In genomic region chr6:38942442-38942841, GRCh38 we compare ENCODE assay signal across 27 cellular contexts.
"Had no signal": no experiment of that assay in that cellular context is flagged by ENCODE, and none has a peak within 500 bp of the region (broad histone marks: within the 10 kb centered on the region; RNA-seq: fewer than 3 reads in every experiment).

No MANE protein-coding gene starts in this region.

- FAIRE-seq: pancreas had no signal

- H3K4me3 ChIP-seq: heart right ventricle, hepatocyte, lower lobe of right lung, pancreas, prostate gland, sigmoid colon, smooth muscle cell, tibial nerve, uterus had no signal

- ATAC-seq: heart right ventricle; left ventricle myocardium superior; lower lobe of right lung; naive thymus-derived CD4-positive, alpha-beta T cell; right cardiac atrium; stimulated activated memory B cell treated with anti-CD40 and anti-IgM and Interleukin-4, amounts not matched to agents 10 μg/mL and 1 μg/mL and 100 μg/mL, for 72 hours; stimulated activated naive CD8-positive, alpha-beta T cell treated with anti-CD3 and anti-CD28 coated beads, Interleukin-15, amount 100 ng/mL, for 72 hours had no signal

- H3K9me3 ChIP-seq: heart right ventricle, lower lobe of right lung, pancreas, prostate gland, sigmoid colon, tibial nerve, uterus had no signal

- H3K36me3 Mint-ChIP-seq: naive thymus-derived CD4-positive, alpha-beta T cell; natural killer cell treated with Interleukin-12 subunit alpha and Interleukin-12 subunit beta and Interleukin-15 and Interleukin-18, amount 100 ng/mL, for 72 hours; stimulated activated memory B cell treated with anti-CD40 and anti-IgM and Interleukin-4, amounts not matched to agents 10 μg/mL and 1 μg/mL and 100 μg/mL, for 72 hours; type B pancreatic cell had no signal

- H3K4me1 ChIP-seq: heart right ventricle, lower lobe of right lung, pancreas, prostate gland, sigmoid colon, tibial nerve, uterus had no signal

- H3K79me2 ChIP-seq: hepatocyte had no signal

- H3K4me3 Mint-ChIP-seq: naive thymus-derived CD4-positive, alpha-beta T cell; natural killer cell treated with Interleukin-12 subunit alpha and Interleukin-12 subunit beta and Interleukin-15 and Interleukin-18, amount 100 ng/mL, for 72 hours; stimulated activated memory B cell treated with anti-CD40 and anti-IgM and Interleukin-4, amounts not matched to agents 10 μg/mL and 1 μg/mL and 100 μg/mL, for 72 hours; stimulated activated naive CD8-positive, alpha-beta T cell treated with anti-CD3 and anti-CD28 coated beads, Interleukin-15, amount 100 ng/mL, for 72 hours; type B pancreatic cell had no signal

- DNase-seq: heart right ventricle; islet precursor cell; left ventricle myocardium superior; lower lobe of right lung; mammary epithelial cell; mesenchymal stem cell; naive thymus-derived CD4-positive, alpha-beta T cell; pancreas; posterior cingulate gyrus; retina; right cardiac atrium; sigmoid colon; stimulated activated CD4-positive, alpha-beta T cell treated with anti-CD3 and anti-CD28 coated beads, Interleukin-1b, Interleukin-23, amount 100 ng/mL, for 48 hours; stimulated activated CD4-positive, alpha-beta T cell treated with anti-CD3 and anti-CD28 coated beads, Interleukin-2, amount 100 ng/mL, for 48 hours; stimulated activated CD4-positive, alpha-beta T cell treated with anti-CD3 and anti-CD28 coated beads, Interleukin-4, amount 100 ng/mL, for 4 hours; stimulated activated CD8-positive, alpha-beta memory T cell treated with anti-CD3 and anti-CD28 coated beads, Interleukin-4, amount 100 ng/mL, for 48 hours; stimulated activated naive CD4-positive, alpha-beta T cell treated with Interleukin-2 at 50 U/mL for 16 hours; stimulated activated naive CD8-positive, alpha-beta T cell treated with anti-CD3 and anti-CD28 coated beads, Interleukin-15, amount 100 ng/mL, for 72 hours; substantia nigra; uterus had no signal

- H2AFZ ChIP-seq: hepatocyte had no signal

- H3K27ac ChIP-seq: heart right ventricle, hepatocyte, lower lobe of right lung, pancreas, prostate gland, sigmoid colon, tibial nerve, uterus had no signal

- H3K36me3 ChIP-seq: heart right ventricle, lower lobe of right lung, pancreas, prostate gland, sigmoid colon, tibial nerve, uterus had no signal

- H3K4me1 Mint-ChIP-seq: stimulated activated memory B cell treated with anti-CD40 and anti-IgM and Interleukin-4, amounts not matched to agents 10 μg/mL and 1 μg/mL and 100 μg/mL, for 72 hours had no signal

- H3K4me2 ChIP-seq: hepatocyte, smooth muscle cell had no signal

- H3K27me3 ChIP-seq: pancreas, sigmoid colon, uterus had no signal

- H3K9me3 Mint-ChIP-seq: natural killer cell treated with Interleukin-12 subunit alpha and Interleukin-12 subunit beta and Interleukin-15 and Interleukin-18, amount 100 ng/mL, for 72 hours; stimulated activated memory B cell treated with anti-CD40 and anti-IgM and Interleukin-4, amounts not matched to agents 10 μg/mL and 1 μg/mL and 100 μg/mL, for 72 hours; stimulated activated naive CD8-positive, alpha-beta T cell treated with anti-CD3 and anti-CD28 coated beads, Interleukin-15, amount 100 ng/mL, for 72 hours; type B pancreatic cell had no signal

- H3K27me3 Mint-ChIP-seq: stimulated activated memory B cell treated with anti-CD40 and anti-IgM and Interleukin-4, amounts not matched to agents 10 μg/mL and 1 μg/mL and 100 μg/mL, for 72 hours; stimulated activated naive CD8-positive, alpha-beta T cell treated with anti-CD3 and anti-CD28 coated beads, Interleukin-15, amount 100 ng/mL, for 72 hours had no signal

- H3K27ac Mint-ChIP-seq: naive thymus-derived CD4-positive, alpha-beta T cell; natural killer cell treated with Interleukin-12 subunit alpha and Interleukin-12 subunit beta and Interleukin-15 and Interleukin-18, amount 100 ng/mL, for 72 hours; stimulated activated memory B cell treated with anti-CD40 and anti-IgM and Interleukin-4, amounts not matched to agents 10 μg/mL and 1 μg/mL and 100 μg/mL, for 72 hours; type B pancreatic cell had no signal
